32 cellular contexts compared by ENCODE assay signal in the genomic region with DNA sequence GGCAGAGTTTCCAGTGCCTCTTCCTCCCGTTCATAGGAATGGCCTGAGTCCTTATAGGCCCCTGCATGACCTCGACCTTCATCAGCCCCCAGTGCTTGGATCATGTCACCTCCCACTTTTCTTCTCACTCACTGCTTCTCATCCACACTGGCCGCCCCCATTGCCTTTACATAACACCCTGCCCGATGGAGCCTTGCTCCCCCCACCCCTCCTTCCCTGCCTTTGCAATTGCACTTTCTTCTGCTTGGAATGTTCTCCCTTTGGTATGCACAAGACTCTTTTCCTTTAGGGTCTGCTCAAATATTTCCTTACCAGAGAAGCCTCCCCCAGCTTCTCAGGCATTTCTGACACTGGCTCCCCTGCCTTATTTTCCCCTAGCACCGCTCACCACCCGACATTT.
"Had no signal": no experiment of that assay in that cellular context is flagged by ENCODE, and none has a peak within 500 bp of the region (broad histone marks: within the 10 kb centered on the region; RNA-seq: fewer than 3 reads in every experiment).

No MANE protein-coding gene starts in this region.

- H3K27ac Mint-ChIP-seq: activated CD4-positive, alpha-beta T cell treated with anti-CD3 and anti-CD28 coated beads, Interleukin-2, amount 10 ng/mL, durations not matched to agents 24 days and 14 days; activated naive CD8-positive, alpha-beta T cell treated with anti-CD3 and anti-CD28 coated beads for 36 hours had no signal

- H3K27ac ChIP-seq: cardiac muscle cell, WERI-Rb-1 had no signal

- DNase-seq: activated CD4-positive, alpha-beta T cell treated with anti-CD3 and anti-CD28 coated beads, Interleukin-2, amount 10 ng/mL, durations not matched to agents 24 days and 14 days; activated CD4-positive, alpha-beta T cell treated with anti-CD3 and anti-CD28 coated beads, Interleukin-2, amount 50 U/mL, for 4 hours; activated CD8-positive, alpha-beta memory T cell treated with anti-CD3 and anti-CD28 coated beads, Interleukin-2, amount 50 U/mL, for 4 hours; activated effector memory CD4-positive, alpha-beta T cell treated with Interleukin-2 at 50 U/mL for 16 hours; activated naive CD4-positive, alpha-beta T cell; activated naive CD4-positive, alpha-beta T cell treated with anti-CD3 and anti-CD28 coated beads, Interleukin-2, amount 50 U/mL, for 16 hours; activated naive CD8-positive, alpha-beta T cell treated with anti-CD3 and anti-CD28 coated beads for 36 hours; activated T-cell treated with anti-CD3 and anti-CD28 coated beads for 4 hours; activated T-cell treated with anti-CD3 and anti-CD28 coated beads, Interleukin-2, amount 50 U/mL, for 4 hours; amniotic stem cell; aorta; Kasumi-1; MG63; MV-4-11; NCI-H1092; NCI-H1436 treated with DMSO at 0.1 percent for 48 hours; NCI-H1694 treated with DMSO at 0.1 percent for 48 hours; NCI-H2029; NCI-H2107; NCI-H2171; NCI-H510A; NCI-H526; NCI-H748 treated with DMSO at 0.1 percent for 48 hours; NK-92 treated with Interleukin-12 subunit alpha and Interleukin-12 subunit beta, amount 100 ng/mL, for 24 hours; Right ventricle myocardium superior; SW 1271; T-helper 1 cell; T-helper 2 cell; T-helper 9 cell; WERI-Rb-1 had no signal

- ATAC-seq: activated T-cell treated with anti-CD3 and anti-CD28 coated beads, Interleukin-2, amount 50 U/mL, for 4 hours had no signal

- H3K36me3 Mint-ChIP-seq: activated naive CD8-positive, alpha-beta T cell treated with anti-CD3 and anti-CD28 coated beads for 36 hours had no signal

- H3K4me1 Mint-ChIP-seq: activated CD4-positive, alpha-beta T cell treated with anti-CD3 and anti-CD28 coated beads, Interleukin-2, amount 10 ng/mL, durations not matched to agents 24 days and 14 days; activated naive CD8-positive, alpha-beta T cell treated with anti-CD3 and anti-CD28 coated beads for 36 hours; central memory CD8-positive, alpha-beta T cell had no signal

- H3K4me3 Mint-ChIP-seq: activated CD4-positive, alpha-beta T cell treated with anti-CD3 and anti-CD28 coated beads, Interleukin-2, amount 10 ng/mL, durations not matched to agents 24 days and 14 days; activated naive CD8-positive, alpha-beta T cell treated with anti-CD3 and anti-CD28 coated beads for 36 hours; activated T-cell treated with anti-CD3 and anti-CD28 coated beads, Interleukin-2, amount 50 U/mL, for 4 hours; central memory CD8-positive, alpha-beta T cell had no signal

- H3K4me3 ChIP-seq: cardiac muscle cell, MG63 had no signal

- H3K36me3 ChIP-seq: cardiac muscle cell, MG63, WERI-Rb-1 had no signal

- H3K9me3 ChIP-seq: MG63 had no signal

- H3K9me3 Mint-ChIP-seq: activated CD4-positive, alpha-beta T cell treated with anti-CD3 and anti-CD28 coated beads, Interleukin-2, amount 10 ng/mL, durations not matched to agents 24 days and 14 days; activated naive CD8-positive, alpha-beta T cell treated with anti-CD3 and anti-CD28 coated beads for 36 hours; activated T-cell treated with anti-CD3 and anti-CD28 coated beads, Interleukin-2, amount 50 U/mL, for 4 hours had no signal
